Comparison of ENCODE assay signal across 11 cellular contexts in the genomic region with DNA sequence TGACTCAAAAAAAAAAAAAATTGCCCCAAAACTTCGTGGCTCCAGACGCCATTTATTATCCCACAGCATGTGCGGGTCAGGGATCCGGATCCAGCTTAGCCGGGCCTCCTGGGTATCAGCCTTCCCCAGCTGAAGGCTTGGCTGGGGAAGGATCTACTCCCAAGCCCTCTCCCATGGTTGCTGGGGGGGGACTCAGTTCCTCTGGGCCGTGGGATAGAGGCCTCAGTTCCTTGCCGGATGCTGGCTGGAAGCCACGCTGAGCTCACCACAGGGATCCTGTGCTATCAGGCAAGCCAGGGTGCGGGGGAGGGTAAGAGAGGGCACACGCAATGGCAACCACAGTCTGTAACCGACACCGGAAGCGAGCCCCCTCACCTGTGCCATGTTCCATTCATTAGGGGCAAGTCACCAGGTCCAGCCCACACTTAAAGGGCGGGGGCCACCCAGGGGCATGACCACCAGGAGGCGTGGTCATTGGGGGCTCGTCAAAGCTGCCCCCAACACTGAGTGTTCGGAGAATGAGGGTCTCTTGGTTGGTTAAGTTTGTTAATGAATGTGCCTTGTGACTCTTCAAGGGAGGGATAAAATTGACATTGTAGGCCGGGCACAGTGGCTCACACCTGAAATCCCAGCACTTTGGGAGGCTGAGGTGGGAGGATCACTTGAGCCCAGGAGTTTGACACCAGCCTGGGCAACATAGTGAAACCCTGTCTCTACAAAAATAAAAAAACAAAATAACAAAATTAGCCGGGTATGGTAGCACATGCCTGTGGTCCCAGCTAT.
DNase-seq lines count a peak whose midpoint lies in the region; ATAC-seq, FAIRE-seq and TF ChIP-seq lines count a peak whose summit lies in the region.
"Had no signal": no experiment of that assay in that cellular context is flagged by ENCODE, and none has a peak within 500 bp of the region (broad histone marks: within the 10 kb centered on the region; RNA-seq: fewer than 3 reads in every experiment).

No MANE protein-coding gene starts in this region.

- H3K27ac Mint-ChIP-seq in T-helper 2 cell treated with Interferon-gamma antibody and Interleukin-4, amounts not matched to agents 5 μg/mL and 100 μg/mL, for 36 hours, result no peak overlapping the region

- no peak overlapping the region for H3K56ac ChIP-seq in H1 (replicated peaks; ENCODE audit: insufficient read length, low read depth, low read length)

- peaks cover 8% of the 10 kb centered on the region; the same call in 1 of the 2 replicates for H3K23me2 ChIP-seq in H1 (ENCODE audit: low read depth, low read length)

- no peak overlapping the region for H4K91ac ChIP-seq in H1 (replicated peaks; ENCODE audit: insufficient read length, low read length)
- no peak overlapping the region for H4K91ac ChIP-seq in neuronal stem cell (ENCODE audit: low read depth, low read length, poor library complexity)

- CTCF ChIA-PET in H1 (lab: Charles Lee; ENCODE audit: partially characterized antibody), result interaction anchor here (0.6 to 3.4 kb wide), 20 partner anchors 9 to 280 kb away, joined by 3 to 37 read pairs (median 6); no protein-coding TSS in a partner anchor

- POLR2A ChIA-PET in H1 (lab: Charles Lee; ENCODE audit: partially characterized antibody), result interaction anchor here (0.5 to 1.9 kb wide), 6 partner anchors 9 to 271 kb away, joined by 3 to 6 read pairs (median 4); no protein-coding TSS in a partner anchor

- H3K27ac ChIP-seq in H1 (ENCODE audit: low read depth, low read length), result no peak overlapping the region
- no peak overlapping the region for H3K27ac ChIP-seq in neuronal stem cell (replicated peaks; ENCODE audit: low read length)

- H3K36me3 ChIP-seq in H1 (ENCODE audit: control insufficient read depth in 2 of 4, insufficient read depth in 4 of 4, low read length in 3 of 4) (no peaks in the 10 kb centered on the region), neuronal stem cell (replicated peaks in 1 of 2; ENCODE audit: control insufficient read depth in 2 of 2, insufficient read depth in 2 of 2, low read length in 2 of 2) (peaks cover 0 to 2% of the 10 kb centered on the region in 2 donors)

- no peak overlapping the region for H3K14ac ChIP-seq in H1 (ENCODE audit: insufficient read length)
- H3K14ac ChIP-seq in neuronal stem cell (ENCODE audit: low read length), result no peak overlapping the region

- H3K4me1 Mint-ChIP-seq in T-helper 2 cell treated with Interferon-gamma antibody and Interleukin-4, amounts not matched to agents 5 μg/mL and 100 μg/mL, for 36 hours (ENCODE audit: low read depth), result no peaks in the 10 kb centered on the region

- H2BK15ac ChIP-seq in H1 (ENCODE audit: low read length) (no peak overlapping the region), neuronal stem cell (ENCODE audit: low read length) (no peak overlapping the region)

- 0 out of 2 replicates have a peak overlapping the region, but pooled peaks have one; percentile 24 for H2AK5ac ChIP-seq in H1 (ENCODE audit: low read depth, low read length)
- H2AK5ac ChIP-seq in neuronal stem cell (ENCODE audit: low read depth, low read length), result no peak overlapping the region

- H2BK12ac ChIP-seq in H1 (ENCODE audit: low read depth, low read length) (peak overlapping the region; percentile 39; the same call in 1 of the 2 replicates), neuronal stem cell (ENCODE audit: low read length) (no peak overlapping the region)

- H4K8ac ChIP-seq in H1 (ENCODE audit: extremely low read depth, insufficient read depth, low read length) (no peak overlapping the region), neuronal stem cell (ENCODE audit: low read depth, low read length) (no peak overlapping the region)

- H3K18ac ChIP-seq in H1 (ENCODE audit: extremely low read depth, low read length) (no peak overlapping the region), neuronal stem cell (ENCODE audit: low read length) (peak overlapping the region; percentile 4)

- H2BK5ac ChIP-seq in H1 (ENCODE audit: low read depth, low read length) (no peak overlapping the region), neuronal stem cell (ENCODE audit: low read length) (no peak overlapping the region)

- H3K79me2 ChIP-seq in H1 (ENCODE audit: control insufficient read depth in 1 of 2, insufficient read depth in 2 of 2, low read length in 2 of 2), result no peaks in the 10 kb centered on the region

- no peak for TF ChIP-seq EP300 in H1 (IDR thresholded peaks at IDR 0.05; ENCODE audit: borderline replicate concordance in 1 of 2, low read depth in 2 of 2, low read length in 2 of 2)

- no peaks in the 10 kb centered on the region for H3K9me3 Mint-ChIP-seq in T-helper 2 cell treated with Interferon-gamma antibody and Interleukin-4, amounts not matched to agents 5 μg/mL and 100 μg/mL, for 36 hours

- TF ChIP-seq POLR2A in H1 (IDR thresholded peaks at IDR 0.05; ENCODE audit: control extremely low read depth in 1 of 2, low read depth in 2 of 2, low read length in 2 of 2), result no peak

- DNase-seq in CMK (ENCODE audit: low read depth), result peak; percentile 99
- DNase-seq in Jurkat, Clone E6-1 (ENCODE audit: low read depth, low spot score), result peak; percentile 79
- DNase-seq in H1 (ENCODE audit: low read depth in 1 of 2, low spot score in 2 of 2), result peak in 1 of 2 experiments; percentile 59
- DNase-seq in neuronal stem cell (ENCODE audit: low spot score), result no peak
- DNase-seq in GOT3 (lab: John Stamatoyannopoulos, UW), result no peak
- DNase-seq in NCI-H1436 (lab: John Stamatoyannopoulos, UW), result no peak
- no peak for DNase-seq in T-helper 2 cell treated with Interferon-gamma antibody and Interleukin-4, amounts not matched to agents 5 μg/mL and 100 μg/mL, for 36 hours (ENCODE audit: low spot score)
- DNase-seq: HCEC 1CT, T-helper 9 cell had no signal

- H3K36me3 Mint-ChIP-seq in T-helper 2 cell treated with Interferon-gamma antibody and Interleukin-4, amounts not matched to agents 5 μg/mL and 100 μg/mL, for 36 hours (ENCODE audit: low read depth), result no peaks in the 10 kb centered on the region

- H3K4me3 Mint-ChIP-seq in T-helper 2 cell treated with Interferon-gamma antibody and Interleukin-4, amounts not matched to agents 5 μg/mL and 100 μg/mL, for 36 hours, result no peak overlapping the region

- no peak overlapping the region for H3K23ac ChIP-seq in H1 (ENCODE audit: insufficient read length)
- H3K23ac ChIP-seq in neuronal stem cell (ENCODE audit: low read depth, low read length, poor library complexity), result peak overlapping the region; percentile 2

- H3K27me3 Mint-ChIP-seq in T-helper 2 cell treated with Interferon-gamma antibody and Interleukin-4, amounts not matched to agents 5 μg/mL and 100 μg/mL, for 36 hours (ENCODE audit: low read depth), result no peaks in the 10 kb centered on the region

- H3K4me1 ChIP-seq in H1 (replicated peaks in 1 of 4; ENCODE audit: control insufficient read depth in 3 of 4, insufficient read depth in 4 of 4, low read length in 3 of 4) (peaks cover 3 to 17% (median 6%) of the 10 kb centered on the region in 4 experiments; a peak in 6 of 7 replicates), neuronal stem cell (ENCODE audit: control insufficient read depth in 2 of 2, insufficient read depth in 1 of 2, low read depth in 1 of 2, low read length in 2 of 2) (peaks cover 3 to 15% of the 10 kb centered on the region in 2 donors)

- H3K4ac ChIP-seq in H1 (replicated peaks; ENCODE audit: insufficient read length, low read depth, low read length), result no peak overlapping the region
- no peak overlapping the region for H3K4ac ChIP-seq in neuronal stem cell (ENCODE audit: low read length)

- H2AFZ ChIP-seq in H1 (ENCODE audit: low read length) (no peak overlapping the region), neuronal stem cell (ENCODE audit: low read length) (no peak overlapping the region)

- no peak overlapping the region for H3K9ac ChIP-seq in H1 (replicated peaks in 1 of 4; ENCODE audit: extremely low read depth in 1 of 4, low read depth in 3 of 4, low read length in 3 of 4)
- H3K9ac ChIP-seq in neuronal stem cell (ENCODE audit: low read depth, low read length, poor library complexity), result peak overlapping the region; percentile 79

- TF ChIP-seq RAD21 in H1 (IDR thresholded peaks at IDR 0.05 in 1 of 2, conservative IDR thresholded peaks at IDR 0.05 in 1 of 2; ENCODE audit: low read depth in 2 of 2, low read length in 2 of 2), result no peak

- H2BK20ac ChIP-seq in H1 (ENCODE audit: low read length), result no peak overlapping the region

- H4K20me1 ChIP-seq in H1 (replicated peaks in 1 of 2; ENCODE audit: control insufficient read depth in 1 of 2, insufficient read depth in 2 of 2, low read length in 2 of 2), result peaks cover 0 to 14% of the 10 kb centered on the region in 2 experiments

- H4K5ac ChIP-seq in H1 (ENCODE audit: insufficient read length, low read depth, low read length), result no peak overlapping the region

- no peak for TF ChIP-seq CTCF in H1 (IDR thresholded peaks at IDR 0.05; ENCODE audit: control extremely low read depth in 1 of 3, insufficient read depth in 1 of 3, low read depth in 1 of 3, low read length in 3 of 3)

- FAIRE-seq in H1 (lab: Jason Lieb, UNC), result no peak
- FAIRE-seq: colon had no signal

- H3K27me3 ChIP-seq in H1 (replicated peaks in 1 of 4; ENCODE audit: control insufficient read depth in 3 of 4, extremely low read depth in 1 of 4, insufficient read depth in 3 of 4, low read length in 3 of 4) (no peaks in the 10 kb centered on the region), neuronal stem cell (ENCODE audit: control insufficient read depth in 3 of 3, insufficient read depth in 3 of 3, low read depth in 1 of 3, low read length in 3 of 3) (no peaks in the 10 kb centered on the region)

- H3K9me3 ChIP-seq in H1 (ENCODE audit: insufficient read depth in 2 of 2, low read depth in 1 of 2, low read length in 1 of 2) (peaks cover 0 to 3% of the 10 kb centered on the region in 2 experiments; a peak in 2 of 4 replicates), neuronal stem cell (replicated peaks in 1 of 2; ENCODE audit: control insufficient read depth in 2 of 2, insufficient read depth in 1 of 2, low read depth in 1 of 2, low read length in 2 of 2) (peaks cover 0 to 7% of the 10 kb centered on the region in 2 donors)

- H2BK120ac ChIP-seq in H1 (replicated peaks; ENCODE audit: low read depth, low read length) (no peak overlapping the region), neuronal stem cell (ENCODE audit: low read depth, low read length) (no peak overlapping the region)

- H3K4me2 ChIP-seq in H1 (ENCODE audit: insufficient read depth in 1 of 2, low read depth in 2 of 2, low read length in 2 of 2) (peak overlapping the region in 1 of 2 experiments; percentile 6; a peak in 1 of 4 replicates), neuronal stem cell (ENCODE audit: insufficient read depth, low read length, poor library complexity, severe bottlenecking) (no peak overlapping the region)

- H3K79me1 ChIP-seq in H1 (ENCODE audit: low read depth, low read length), result peaks cover 6% of the 10 kb centered on the region
- no peaks in the 10 kb centered on the region for H3K79me1 ChIP-seq in neuronal stem cell (ENCODE audit: low read depth, low read length)

- H3K4me3 ChIP-seq in Jurkat, Clone E6-1 (ENCODE audit: low read length), result no peak overlapping the region
- H3K4me3 ChIP-seq in H1 (ENCODE audit: extremely low read depth in 1 of 4, insufficient read depth in 2 of 4, low read depth in 3 of 4, low read length in 4 of 4), result no peak overlapping the region
- H3K4me3 ChIP-seq in neuronal stem cell (ENCODE audit: low read length in 2 of 2), result no peak overlapping the region

- 75% methylated on average over 19 of the region's 19 CpGs; no CpG with 5 or more reads in 1 of the 2 experiments for WGBS in H1 (ENCODE audit: extremely low coverage in 1 of 2, insufficient coverage in 1 of 2, insufficient read length in 1 of 2, insufficient replicate concordance in 2 of 2, low coverage in 1 of 2, low lambda C conversion rate in 2 of 2, missing lambda C conversion rate in 1 of 2), 2 experiments
- WGBS in neuronal stem cell (ENCODE audit: extremely low coverage in 2 of 2, insufficient read length in 2 of 2, insufficient replicate concordance in 1 of 2), 2 donors, result no CpG with 5 or more reads among the region's 19 CpGs

- ATAC-seq in GM19467 (IDR thresholded peaks at IDR 0.05; ENCODE audit: unreplicated experiment), result no peak

Comparison
In these comparisons a context has a peak if more than half of its experiments do, and no peak if none do; other contexts are left out.
1. DNase-seq: peak in CMK (single experiment) and Jurkat, Clone E6-1 (single experiment); none in neuronal stem cell (single experiment), GOT3 (single experiment), NCI-H1436 (single experiment) and T-helper 2 cell treated with Interferon-gamma antibody and Interleukin-4, amounts not matched to agents 5 μg/mL and 100 μg/mL, for 36 hours (single experiment).